In genomic region chr4:119479180-119479814, GRCh38 we compare ENCODE assay signal across 1 cellular context.
TF ChIP-seq lines count a peak whose summit lies in the region.

No MANE protein-coding gene starts in this region.

TF ChIP-seq in K562, 482 proteins besides CTCF, POLR2A, EP300 and RAD21 (continued from another document):
- TF ChIP-seq ZBTB33 (CRISPR knock-in tag; IDR thresholded peaks at IDR 0.05): no peak
- TF ChIP-seq ZKSCAN1 (IDR thresholded peaks at IDR 0.05; ENCODE audit: low read depth, low read length): no peak
- peak; percentile 22; the same call in 1 of the 2 replicates for TF ChIP-seq C11orf30 (IDR thresholded peaks at IDR 0.05; ENCODE audit: low read depth)
- no peak for TF ChIP-seq ZEB2 (IDR thresholded peaks at IDR 0.05)
- no peak for TF ChIP-seq MAFK (IDR thresholded peaks at IDR 0.05; ENCODE audit: low read length)
